Comparison of ENCODE assay signal across 1 cellular context in genomic region chr16:88699180-88699579, GRCh38.
TF ChIP-seq lines count a peak whose summit lies in the region.

No MANE protein-coding gene starts in this region.

TF ChIP-seq in K562, 482 proteins besides CTCF, POLR2A, EP300 and RAD21:
- TF ChIP-seq FOXK2 (conservative IDR thresholded peaks at IDR 0.05 in 1 of 2, IDR thresholded peaks at IDR 0.05 in 1 of 2; ENCODE audit: low read depth in 2 of 2) (no peak), CREM (IDR thresholded peaks at IDR 0.05; ENCODE audit: low read depth) (no peak), ZNF445 (CRISPR knock-in tag; IDR thresholded peaks at IDR 0.05; ENCODE audit: low read depth) (no peak), POLR2G (IDR thresholded peaks at IDR 0.05; ENCODE audit: low read depth, low read length) (peak; percentile 31; the same call in 1 of the 2 replicates), RBFOX2 (IDR thresholded peaks at IDR 0.05; ENCODE audit: low read depth, low read length) (0 out of 2 replicates have a peak, but pooled peaks have one; percentile 3)
TF ChIP-seq in K562: peak in this region for 2.
